ENCODE assay signal across 16 cellular contexts in genomic region chr9:78831726-78832125, GRCh38.
DNase-seq lines count a peak whose midpoint lies in the region; ATAC-seq, FAIRE-seq and TF ChIP-seq lines count a peak whose summit lies in the region.
"Had no signal": no experiment of that assay in that cellular context is flagged by ENCODE, and none has a peak within 500 bp of the region (broad histone marks: within the 10 kb centered on the region; RNA-seq: fewer than 3 reads in every experiment).

No MANE protein-coding gene starts in this region.

- FAIRE-seq in H54 (lab: Jason Lieb, UNC) = peak; percentile 80
- FAIRE-seq: GM12891, GM19239 had no signal

- H3K4me3 ChIP-seq in fibroblast of villous mesenchyme (ENCODE audit: low read depth, low read length) (no peak overlapping the region), psoas muscle (no peak overlapping the region)
- H3K4me3 ChIP-seq: BLaER1 had no signal

- 7 to 20% (median 12%) methylated on average over 1 of the region's 1 CpG for WGBS in psoas muscle, 3 donors

- no peaks in the 10 kb centered on the region for H3K4me1 ChIP-seq in psoas muscle
- H3K4me1 ChIP-seq: BLaER1, Caco-2 had no signal

- ATAC-seq in GM21619 (IDR thresholded peaks at IDR 0.05; ENCODE audit: unreplicated experiment) (no peak), psoas muscle (no peak)

- intact Hi-C loops in psoas muscle (cut with DNase I) = no loop called here

- TF ChIP-seq POLR2A in H54 (IDR thresholded peaks at IDR 0.05; ENCODE audit: low read depth, low read length) = no peak

- no peaks in the 10 kb centered on the region for H3K9me3 ChIP-seq in psoas muscle
- H3K9me3 ChIP-seq: BLaER1, Caco-2 had no signal

- DNase-seq in EH (ENCODE audit: low read depth) (peak; percentile 59), H54 (ENCODE audit: insufficient read length, low spot score) (no peak), RPMI7951 (ENCODE audit: low read depth) (peak; percentile 10), fibroblast of villous mesenchyme (ENCODE audit: low read depth) (peak; percentile 21), NCI-H1930 (lab: John Stamatoyannopoulos, UW) (no peak), NCI-H1694 (lab: John Stamatoyannopoulos, UW) (no peak), psoas muscle (no peak)
- DNase-seq: 8988T; AML-193; Caco-2; CD8-positive, alpha-beta memory T cell; H7 had no signal

- H3K27me3 ChIP-seq in psoas muscle (ENCODE audit: insufficient read depth in 3 of 3, low read length in 2 of 3) = no peaks in the 10 kb centered on the region
- H3K27me3 ChIP-seq: BLaER1 had no signal

- H3K36me3 ChIP-seq in psoas muscle (ENCODE audit: insufficient read depth in 1 of 2, low read depth in 1 of 2) = no peaks in the 10 kb centered on the region
- H3K36me3 ChIP-seq: BLaER1 had no signal

- TF ChIP-seq CTCF in fibroblast of villous mesenchyme (IDR thresholded peaks at IDR 0.05; ENCODE audit: insufficient read depth, low read depth, low read length) (no peak), psoas muscle (IDR thresholded peaks at IDR 0.05) (no peak)

- no peak overlapping the region for H3K27ac ChIP-seq in psoas muscle
- H3K27ac ChIP-seq: BLaER1 had no signal

Comparison
In these comparisons a context has a peak if more than half of its experiments do, and no peak if none do; other contexts are left out.
1. DNase-seq: peak in EH (single experiment), RPMI7951 (single experiment) and fibroblast of villous mesenchyme (single experiment); none in H54 (single experiment), NCI-H1930 (0 of 2), NCI-H1694 (single experiment) and psoas muscle (0 of 2).